In the genomic region with DNA sequence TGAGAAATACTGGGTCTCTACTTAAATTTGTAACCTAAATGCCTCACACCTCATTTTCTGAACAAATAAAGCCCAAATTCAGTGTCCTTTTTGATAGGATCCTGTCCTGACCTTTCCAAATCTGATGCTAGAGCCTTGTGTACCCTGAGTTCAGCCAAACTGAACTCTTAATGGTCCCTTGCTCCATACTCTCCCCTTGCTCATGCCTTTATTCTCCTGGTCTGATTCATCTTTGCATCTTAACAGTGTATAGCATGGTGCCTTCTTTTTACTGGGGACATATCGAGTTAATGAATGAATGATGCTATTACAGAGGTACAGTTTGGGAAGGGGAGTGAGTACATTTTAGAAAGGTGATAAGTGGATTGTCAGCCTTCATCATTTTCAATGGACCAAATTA, we compare ENCODE assay signal across 17 cellular contexts.
"Had no signal": no experiment of that assay in that cellular context is flagged by ENCODE, and none has a peak within 500 bp of the region (broad histone marks: within the 10 kb centered on the region; RNA-seq: fewer than 3 reads in every experiment).

No MANE protein-coding gene starts in this region.

- H3K9me3 ChIP-seq: esophagus muscularis mucosa, gastroesophageal sphincter, heart right ventricle, stomach had no signal

- ATAC-seq: gastroesophageal sphincter; naive thymus-derived CD4-positive, alpha-beta T cell had no signal

- H3K27me3 ChIP-seq: esophagus muscularis mucosa, gastroesophageal sphincter, heart right ventricle, stomach had no signal

- DNase-seq: activated CD8-positive, alpha-beta memory T cell treated with anti-CD3 and anti-CD28 coated beads for 24 hours; activated CD8-positive, alpha-beta memory T cell treated with anti-CD3 and anti-CD28 coated beads, Interleukin-2, amount 50 U/mL, for 48 hours; activated naive CD8-positive, alpha-beta T cell treated with anti-CD3 and anti-CD28 coated beads, Interleukin-2, amount 10 ng/mL, durations not matched to agents 7 days and 5 days; activated T-cell treated with anti-CD3 and anti-CD28 coated beads, Interleukin-2, amount 50 U/mL, for 48 hours; cortex of kidney; heart right ventricle; kidney glomerular epithelial cell; naive thymus-derived CD4-positive, alpha-beta T cell; occipital lobe; right cardiac atrium; stimulated activated CD4-positive, alpha-beta T cell treated with anti-CD3 and anti-CD28 coated beads, Interleukin-15, amount 100 ng/mL, for 24 hours; stimulated activated CD4-positive, alpha-beta T cell treated with anti-CD3 and anti-CD28 coated beads, Interleukin-2, amount 100 ng/mL, for 48 hours; stomach had no signal

- H3K4me3 Mint-ChIP-seq: activated naive CD8-positive, alpha-beta T cell treated with anti-CD3 and anti-CD28 coated beads, Interleukin-2, amount 10 ng/mL, durations not matched to agents 7 days and 5 days; brain; type B pancreatic cell had no signal

- H3K27ac Mint-ChIP-seq: activated naive CD8-positive, alpha-beta T cell treated with anti-CD3 and anti-CD28 coated beads, Interleukin-2, amount 10 ng/mL, durations not matched to agents 7 days and 5 days; type B pancreatic cell had no signal

- H3K4me3 ChIP-seq: esophagus muscularis mucosa, gastroesophageal sphincter, heart right ventricle, stomach had no signal

- H3K27me3 Mint-ChIP-seq: activated naive CD8-positive, alpha-beta T cell treated with anti-CD3 and anti-CD28 coated beads, Interleukin-2, amount 10 ng/mL, durations not matched to agents 7 days and 5 days; brain; naive thymus-derived CD4-positive, alpha-beta T cell; type B pancreatic cell had no signal

- H3K9me3 Mint-ChIP-seq: activated naive CD8-positive, alpha-beta T cell treated with anti-CD3 and anti-CD28 coated beads, Interleukin-2, amount 10 ng/mL, durations not matched to agents 7 days and 5 days; brain; naive thymus-derived CD4-positive, alpha-beta T cell; type B pancreatic cell had no signal

- H3K27ac ChIP-seq: esophagus muscularis mucosa, gastroesophageal sphincter, stomach had no signal
